Comparison of ENCODE assay signal across 6 cellular contexts in genomic region chr4:184675018-184675417, GRCh38.
"Had no signal": no experiment of that assay in that cellular context is flagged by ENCODE, and none has a peak within 500 bp of the region (broad histone marks: within the 10 kb centered on the region; RNA-seq: fewer than 3 reads in every experiment).

No MANE protein-coding gene starts in this region.

- ATAC-seq: HCT116 had no signal

- H3K27ac ChIP-seq: GM23248 had no signal

- H3K9me3 ChIP-seq: HAP-1 had no signal

- H3K4me1 ChIP-seq: HAP-1 had no signal

- DNase-seq: GM23248, GOT3, H7, KBM-7 had no signal

- H3K4me3 ChIP-seq: GM23248, HAP-1 had no signal
